In genomic region chr16:72384651-72385050, GRCh38 we compare ENCODE assay signal across 33 cellular contexts.
"Had no signal": no experiment of that assay in that cellular context is flagged by ENCODE, and none has a peak within 500 bp of the region (broad histone marks: within the 10 kb centered on the region; RNA-seq: fewer than 3 reads in every experiment).

No MANE protein-coding gene starts in this region.

- H3K4me3 ChIP-seq: MG63 had no signal

- H3K4me2 ChIP-seq: KMS-11 had no signal

- H3K9ac ChIP-seq: KMS-11 had no signal

- H3K27me3 ChIP-seq: MG63 had no signal

- DNase-seq: Karpas-422, Kasumi-1, MG63, MM.1S, MV-4-11, NCI-H1048, NCI-H1092, NCI-H1092 treated with DMSO at 0.1 percent for 48 hours, NCI-H1105, NCI-H1105 treated with DMSO at 0.1 percent for 48 hours, NCI-H1417 treated with DMSO at 0.1 percent for 48 hours, NCI-H1436, NCI-H1436 treated with DMSO at 0.1 percent for 48 hours, NCI-H146, NCI-H1694, NCI-H1694 treated with DMSO at 0.1 percent for 48 hours, NCI-H187, NCI-H187 treated with DMSO at 0.1 percent for 48 hours, NCI-H1930, NCI-H2029, NCI-H2029 treated with DMSO at 0.1 percent for 48 hours, NCI-H2081, NCI-H2081 treated with DMSO at 0.1 percent for 48 hours, NCI-H2107, NCI-H2171, NCI-H2171 treated with DMSO at 0.1 percent for 48 hours, NCI-H2227 treated with DMSO at 0.1 percent for 48 hours, NCI-H226, NCI-H345, NCI-H446, NCI-H446 treated with DMSO at 0.1 percent for 48 hours, NCI-H510A had no signal

- H3K36me3 ChIP-seq: MG63 had no signal

- H3K27ac ChIP-seq: KMS-11 had no signal
